Comparison of ENCODE assay signal across 9 cellular contexts in the genomic region with DNA sequence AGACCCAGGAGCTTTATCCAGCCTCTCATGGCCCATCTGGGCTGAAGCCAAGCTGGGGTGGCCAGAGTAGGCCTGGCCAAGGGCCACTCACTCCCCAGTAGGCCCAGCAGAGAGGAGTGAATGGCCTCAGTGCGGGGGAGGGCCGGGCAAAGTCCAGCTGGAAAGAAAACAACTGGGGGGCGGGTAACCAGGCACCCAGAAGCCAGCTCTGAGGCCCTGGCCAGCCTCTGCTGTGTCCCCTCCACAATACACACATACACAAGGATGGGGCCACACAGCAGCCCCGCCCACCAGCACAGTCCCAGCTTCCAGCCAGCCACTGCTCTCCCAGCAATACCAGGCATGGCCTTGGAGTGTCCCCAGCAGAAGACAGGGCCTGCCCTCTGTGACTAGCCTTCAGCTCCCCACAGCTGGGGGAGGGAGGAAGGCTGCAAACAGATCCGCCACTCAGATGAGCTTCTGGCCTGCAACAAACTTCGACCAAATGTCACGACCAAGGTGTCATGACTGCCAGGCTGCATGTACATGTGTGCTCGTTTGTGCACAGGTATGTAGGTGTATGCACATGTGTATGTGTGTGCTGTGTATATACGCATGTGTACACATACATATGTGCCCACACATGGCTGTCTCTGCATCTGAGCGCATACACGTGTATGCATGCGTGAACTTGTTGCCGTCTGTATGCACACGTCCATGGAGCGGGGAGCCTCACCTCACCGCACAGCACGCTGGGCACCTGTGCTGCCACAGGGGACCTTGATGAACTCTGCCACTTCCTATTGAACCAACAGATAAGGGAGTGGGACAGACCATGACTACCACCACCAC. TPM values are rescaled to one million over a fixed set of nuclear protein-coding genes. Genes with fewer than 3 reads are reported as not detected.
DNase-seq lines count a peak whose midpoint lies in the region; ATAC-seq and TF ChIP-seq lines count a peak whose summit lies in the region.
"Had no signal": no experiment of that assay in that cellular context is flagged by ENCODE, and none has a peak within 500 bp of the region (broad histone marks: within the 10 kb centered on the region; RNA-seq: fewer than 3 reads in every experiment).

No MANE protein-coding gene starts in this region.

- ATAC-seq in HG03039 (IDR thresholded peaks at IDR 0.05; ENCODE audit: unreplicated experiment): no peak
- no peak for ATAC-seq in HG03520 (IDR thresholded peaks at IDR 0.05; ENCODE audit: unreplicated experiment)

- TF ChIP-seq POLR2A in esophagus muscularis mucosa (IDR thresholded peaks at IDR 0.05; ENCODE audit: low read depth): no peak

- H3K4me2 ChIP-seq in OCI-LY1 (ENCODE audit: low read length) (peak overlapping the region; percentile 36; the same call in 1 of the 2 replicates), osteoblast (ENCODE audit: insufficient read depth, low read length) (peak overlapping the region; percentile 34)

- H3K36me3 ChIP-seq in OCI-LY1 (ENCODE audit: insufficient read depth, low read length): peaks cover 21% of the 10 kb centered on the region; the same call in 1 of the 2 replicates
- H3K36me3 ChIP-seq in esophagus muscularis mucosa: peaks cover 0 to 7% (median 4%) of the 10 kb centered on the region in 4 donors
- H3K36me3 ChIP-seq in osteoblast (ENCODE audit: insufficient read depth, low read length): no peaks in the 10 kb centered on the region

- H3K9ac ChIP-seq in OCI-LY1 (ENCODE audit: low read length): no peak overlapping the region

- H3K27me3 ChIP-seq in OCI-LY1 (ENCODE audit: insufficient read depth, low read length): no peaks in the 10 kb centered on the region
- peaks cover 0 to 13% (median 3%) of the 10 kb centered on the region in 4 donors for H3K27me3 ChIP-seq in esophagus muscularis mucosa
- no peaks in the 10 kb centered on the region for H3K27me3 ChIP-seq in osteoblast (ENCODE audit: insufficient read depth, low read length)

- no peaks in the 10 kb centered on the region for H3K9me2 ChIP-seq in OCI-LY1 (ENCODE audit: low read depth, low read length)

- H2AFZ ChIP-seq in OCI-LY1 (ENCODE audit: low read length): no peak overlapping the region
- H2AFZ ChIP-seq in osteoblast (ENCODE audit: low read length): no peak overlapping the region

- H3K79me2 ChIP-seq in OCI-LY1 (ENCODE audit: insufficient read depth, low read length) (peaks cover 66% of the 10 kb centered on the region), osteoblast (ENCODE audit: insufficient read depth, low read length) (peaks cover 85% of the 10 kb centered on the region)

- 83% methylated on average over 4 of the region's 17 CpGs for WGBS in esophagus muscularis mucosa

- intact Hi-C loops in esophagus muscularis mucosa (cut with DNase I): no loop called here

- TF ChIP-seq CTCF in OCI-LY1 (IDR thresholded peaks at IDR 0.05; ENCODE audit: low read length): no peak
- TF ChIP-seq CTCF in esophagus muscularis mucosa (IDR thresholded peaks at IDR 0.05): no peak
- TF ChIP-seq CTCF in osteoblast (IDR thresholded peaks at IDR 0.05; ENCODE audit: extremely low read depth, low read depth, low read length): no peak

- TF ChIP-seq EP300 in esophagus muscularis mucosa (IDR thresholded peaks at IDR 0.05): no peak

- no peaks in the 10 kb centered on the region for H3F3A ChIP-seq in OCI-LY1 (ENCODE audit: insufficient read depth, low read length)

- DNase-seq in EH (ENCODE audit: low read depth) (peak; percentile 41), esophagus muscularis mucosa (ENCODE audit: extremely low spot score) (no peak), osteoblast (ENCODE audit: insufficient read length, low spot score, missing footprints) (peak; percentile 83), NCI-H345 (lab: John Stamatoyannopoulos, UW) (no peak), NOMO-1 treated with DMSO at 0.1 percent for 48 hours (lab: John Stamatoyannopoulos, UW; ENCODE audit: unreplicated experiment) (no peak)

- no peaks in the 10 kb centered on the region for H4K20me1 ChIP-seq in OCI-LY1 (ENCODE audit: insufficient read depth, low read length)
- H4K20me1 ChIP-seq in osteoblast (ENCODE audit: insufficient read depth, low read length): peaks cover 61% of the 10 kb centered on the region

- no peak overlapping the region for H3K4me3 ChIP-seq in OCI-LY1 (ENCODE audit: low read depth, low read length, poor library complexity, severe bottlenecking)
- peak overlapping the region in 1 of 4 donors; percentile 32 for H3K4me3 ChIP-seq in esophagus muscularis mucosa
- H3K4me3 ChIP-seq in osteoblast (ENCODE audit: insufficient read depth, low read length): no peak overlapping the region

- H3K27ac ChIP-seq in OCI-LY1 (ENCODE audit: low read depth, low read length, poor library complexity, severe bottlenecking): peak overlapping the region; percentile 55
- peak overlapping the region; percentile 23 to 87 (median 55) for H3K27ac ChIP-seq in esophagus muscularis mucosa (replicated peaks in 1 of 4)
- H3K27ac ChIP-seq in osteoblast (ENCODE audit: low read depth, low read length): no peak overlapping the region

- H3K4me1 ChIP-seq in OCI-LY1 (ENCODE audit: insufficient read depth, low read length, severe bottlenecking) (peaks cover 41% of the 10 kb centered on the region), esophagus muscularis mucosa (peaks cover 73 to 96% (median 92%) of the 10 kb centered on the region in 4 donors), osteoblast (ENCODE audit: insufficient read depth, low read length) (peaks cover 29% of the 10 kb centered on the region)

- no peaks in the 10 kb centered on the region for H3K9me3 ChIP-seq in OCI-LY1 (ENCODE audit: low read length)
- no peaks in the 10 kb centered on the region for H3K9me3 ChIP-seq in esophagus muscularis mucosa
- H3K9me3 ChIP-seq in osteoblast (ENCODE audit: low read depth, low read length): no peaks in the 10 kb centered on the region

RNA-seq across cellular contexts. Expression of a gene that starts 5.0 kb away (rescaled TPM):
- 10 to 100 TPM; 33.2 to 95.8 (median 73.9) TPM for total RNA-seq in esophagus muscularis mucosa
- 92.6 and 107 TPM in 2 replicates for total RNA-seq in osteoblast

RNA-seq across cellular contexts. Expression of a gene that starts 18.3 kb away (rescaled TPM):
- total RNA-seq in esophagus muscularis mucosa: not detected
- total RNA-seq in osteoblast: not detected in 2 replicates
- total RNA-seq: activated CD8-positive, alpha-beta memory T cell treated with anti-CD3 and anti-CD28 coated beads for 36 hours had no signal

Comparison
In these comparisons a context has a peak if more than half of its experiments do, and no peak if none do; other contexts are left out.
1. DNase-seq: peak in EH (single experiment) and osteoblast (single experiment); none in esophagus muscularis mucosa (single experiment), NCI-H345 (single experiment) and NOMO-1 treated with DMSO at 0.1 percent for 48 hours (single experiment).